ENCODE assay signal across 8 cellular contexts in the genomic region with DNA sequence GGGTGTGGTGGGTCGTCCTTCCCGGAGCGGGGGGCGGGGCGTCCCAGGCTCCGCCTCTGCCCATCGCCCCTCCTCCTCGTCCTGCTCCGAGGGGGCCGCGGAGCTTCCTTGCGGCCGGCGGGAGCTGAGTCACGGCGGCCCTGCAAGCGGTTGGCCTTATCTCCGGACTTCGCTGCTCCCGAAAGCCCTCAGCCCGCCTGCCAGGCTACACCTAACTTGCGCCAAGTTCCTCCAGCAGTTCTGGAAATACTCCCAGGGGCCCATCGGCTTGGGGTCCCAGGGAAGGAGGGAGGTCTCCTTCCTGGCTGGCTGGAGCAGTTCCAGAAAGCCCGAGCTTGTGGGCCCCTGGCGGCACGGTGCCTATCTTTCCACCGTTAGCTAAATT. TPM values are rescaled to one million over a fixed set of nuclear protein-coding genes. Genes with fewer than 3 reads are reported as not detected.
DNase-seq lines count a peak whose midpoint lies in the region; ATAC-seq and TF ChIP-seq lines count a peak whose summit lies in the region.

No MANE protein-coding gene starts in this region.

- H3K27me3 Mint-ChIP-seq in neural crest cell (ENCODE audit: low read depth) = peaks cover 4% of the 10 kb centered on the region

- H3K9me3 ChIP-seq in thoracic aorta = no peaks in the 10 kb centered on the region

- peak; percentile 84 for DNase-seq in COLO668 (lab: John Stamatoyannopoulos, UW; ENCODE audit: unreplicated experiment)
- DNase-seq in HK-2 (ENCODE audit: unreplicated experiment) = peak; percentile 76
- DNase-seq in RKO (ENCODE audit: low spot score) = peak; percentile 91
- peak; percentile 8 for DNase-seq in activated gamma-delta T cell treated with anti-CD3 and anti-CD28 coated beads, Interleukin-2, amount 50 U/mL, for 16 hours (ENCODE audit: low read depth)
- DNase-seq in foreskin keratinocyte = peak; percentile 58 to 84
- DNase-seq in neural crest cell (ENCODE audit: low read depth, low spot score) = peak; percentile 66
- DNase-seq in thoracic aorta (ENCODE audit: low spot score) = peak; percentile 46

- peak overlapping the region; percentile 88 for H3K27ac Mint-ChIP-seq in neural crest cell (ENCODE audit: unreplicated experiment)

- peaks cover 11% of the 10 kb centered on the region for H3K4me1 Mint-ChIP-seq in neural crest cell

- H3K27me3 ChIP-seq in foreskin keratinocyte = no peaks in the 10 kb centered on the region
- H3K27me3 ChIP-seq in thoracic aorta (replicated peaks; ENCODE audit: insufficient read depth) = no peaks in the 10 kb centered on the region

- H3K4me3 ChIP-seq in thoracic aorta = peak overlapping the region; percentile 74

- TF ChIP-seq CTCF in foreskin keratinocyte (conservative IDR thresholded peaks at IDR 0.05) (no peak), neural crest cell (conservative IDR thresholded peaks at IDR 0.05) (peak; percentile 14), thoracic aorta (IDR thresholded peaks at IDR 0.05) (no peak)

- H3K4me1 ChIP-seq in foreskin keratinocyte = peaks cover 6% of the 10 kb centered on the region
- H3K4me1 ChIP-seq in thoracic aorta (ENCODE audit: control insufficient read depth in 1 of 2, low read depth in 2 of 2) = peaks cover 18 to 26% of the 10 kb centered on the region in 2 donors

- H3K36me3 ChIP-seq in thoracic aorta = no peaks in the 10 kb centered on the region

- ATAC-seq in GM19438 (IDR thresholded peaks at IDR 0.05; ENCODE audit: low read depth, unreplicated experiment) = peak; percentile 89
- peak; percentile 82 for ATAC-seq in foreskin keratinocyte
- ATAC-seq in thoracic aorta (ENCODE audit: insufficient number of reproducible peaks, low FRiP score, low read depth) = peak; percentile 88

- H3K27ac ChIP-seq in foreskin keratinocyte (no peak overlapping the region), thoracic aorta (peak overlapping the region; percentile 94 to 98)

- H3K36me3 Mint-ChIP-seq in neural crest cell (ENCODE audit: low read depth) = no peaks in the 10 kb centered on the region

- no peaks in the 10 kb centered on the region for H3K9me3 Mint-ChIP-seq in neural crest cell

- H3K4me3 Mint-ChIP-seq in neural crest cell = peak overlapping the region; percentile 86

RNA-seq across cellular contexts. Expression of a gene that starts 54.2 kb away (rescaled TPM):
- total RNA-seq in foreskin keratinocyte (28.4 and 37.8 TPM in 2 replicates), neural crest cell (47.0 and 55.1 TPM in 2 replicates), thoracic aorta (10 to 100 TPM in 1 of 2 donors, 1 to 10 TPM in 1; 5.1 to 15.8 TPM)
- polyA plus RNA-seq in foreskin keratinocyte = 33.6 and 40.7 TPM in 2 replicates

RNA-seq across cellular contexts. Expression of a gene that starts 59.6 kb away (rescaled TPM):
- total RNA-seq in foreskin keratinocyte (31.7 and 34.0 TPM in 2 replicates), neural crest cell (2.1 and 2.4 TPM in 2 replicates), thoracic aorta (10 to 100 TPM; 54.0 to 81.3 TPM)
- 10.1 and 11.7 TPM in 2 replicates for polyA plus RNA-seq in foreskin keratinocyte

Comparison
In these comparisons a context has a peak if more than half of its experiments do, and no peak if none do; other contexts are left out.
1. DNase-seq: peak in every context shown above with its lines; median percentile 91 in RKO; 84 in COLO668; 76 in HK-2; 71 in foreskin keratinocyte; 66 in neural crest cell; 46 in thoracic aorta; 8 in activated gamma-delta T cell treated with anti-CD3 and anti-CD28 coated beads, Interleukin-2, amount 50 U/mL, for 16 hours.